Comparison of ENCODE assay signal across 18 cellular contexts in the genomic region with DNA sequence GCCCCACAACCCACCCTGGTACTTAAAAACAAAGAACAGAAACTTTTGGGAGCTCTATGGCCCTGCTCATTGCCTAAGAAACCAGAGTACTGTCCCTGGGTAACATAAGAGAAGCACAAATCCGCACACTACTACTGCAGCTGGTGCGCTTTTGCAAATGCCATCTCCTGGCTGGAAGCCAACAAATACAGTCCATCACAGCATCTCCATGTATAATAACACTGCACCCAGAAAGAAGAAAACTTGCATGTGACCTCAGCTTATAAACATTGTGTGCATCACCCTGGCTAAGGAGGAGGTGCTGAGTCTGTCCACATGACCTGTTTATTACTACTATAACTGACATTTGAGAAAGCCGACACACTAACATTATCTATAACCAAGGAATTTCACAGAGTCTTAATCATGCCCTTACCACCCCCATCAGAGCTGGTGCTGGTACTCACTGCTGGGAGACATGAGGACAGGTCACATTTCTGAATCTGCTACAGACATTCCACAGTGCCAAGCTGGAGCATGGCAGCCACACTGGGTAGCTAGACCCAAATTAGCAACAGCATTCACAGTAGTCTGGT.
DNase-seq lines count a peak whose midpoint lies in the region.
"Had no signal": no experiment of that assay in that cellular context is flagged by ENCODE, and none has a peak within 500 bp of the region (broad histone marks: within the 10 kb centered on the region; RNA-seq: fewer than 3 reads in every experiment).

No MANE protein-coding gene starts in this region.

- no peak overlapping the region for H3K27ac ChIP-seq in caudate nucleus (ENCODE audit: low read depth, low read length)
- H3K27ac ChIP-seq: BLaER1 had no signal

- DNase-seq in A172 (ENCODE audit: low spot score), result peak; percentile 8
- DNase-seq in COLO668 (lab: John Stamatoyannopoulos, UW; ENCODE audit: unreplicated experiment), result peak; percentile 2
- DNase-seq in LHCN-M2 (ENCODE audit: low read depth), result peak; percentile 74
- DNase-seq in glomerular visceral epithelial cell (ENCODE audit: extremely low spot score), result peak; percentile 44
- no peak for DNase-seq in activated naive CD4-positive, alpha-beta T cell treated with anti-CD3 and anti-CD28 coated beads, Interleukin-2, amount 50 U/mL, for 16 hours
- no peak for DNase-seq in activated CD4-positive, alpha-beta T cell treated with anti-CD3 and anti-CD28 coated beads, Interleukin-2, amount 50 U/mL, for 1 hour
- no peak for DNase-seq in caudate nucleus (lab: John Stamatoyannopoulos, UW)
- no peak for DNase-seq in SK-N-DZ (ENCODE audit: low spot score)
- DNase-seq: ACHN; Caco-2; CD4-positive, alpha-beta T cell; GF-D8; MV-4-11; NCI-H1694 treated with DMSO at 0.1 percent for 48 hours; NCI-H510A; NK-92 treated with Interleukin-12 subunit alpha and Interleukin-12 subunit beta, amount 100 ng/mL, for 24 hours; T-cell had no signal

Comparison
In these comparisons a context has a peak if more than half of its experiments do, and no peak if none do; other contexts are left out.
1. DNase-seq: peak in A172 (single experiment), COLO668 (single experiment), LHCN-M2 (single experiment) and glomerular visceral epithelial cell (single experiment); none in activated naive CD4-positive, alpha-beta T cell treated with anti-CD3 and anti-CD28 coated beads, Interleukin-2, amount 50 U/mL, for 16 hours (single experiment), activated CD4-positive, alpha-beta T cell treated with anti-CD3 and anti-CD28 coated beads, Interleukin-2, amount 50 U/mL, for 1 hour (single experiment), caudate nucleus (0 of 61) and SK-N-DZ (single experiment).